In genomic region chr14:90796319-90796718, GRCh38 we compare ENCODE assay signal across 12 cellular contexts. TPM values are rescaled to one million over a fixed set of nuclear protein-coding genes. Genes with fewer than 3 reads are reported as not detected.
DNase-seq lines count a peak whose midpoint lies in the region; ATAC-seq, FAIRE-seq and TF ChIP-seq lines count a peak whose summit lies in the region.
"Had no signal": no experiment of that assay in that cellular context is flagged by ENCODE, and none has a peak within 500 bp of the region (broad histone marks: within the 10 kb centered on the region; RNA-seq: fewer than 3 reads in every experiment).

No MANE protein-coding gene starts in this region.

- H3K27me3 Mint-ChIP-seq in astrocyte (ENCODE audit: low read depth, unreplicated experiment) (no peaks in the 10 kb centered on the region), immature natural killer cell (ENCODE audit: low read depth in 3 of 3) (peaks cover 0 to 3% (median 3%) of the 10 kb centered on the region in 3 donors)
- peaks cover 2% of the 10 kb centered on the region for H3K27me3 Mint-ChIP-seq in activated CD8-positive, alpha-beta T cell treated with anti-CD3 and anti-CD28 coated beads, Interleukin-2, amount 10 ng/mL, durations not matched to agents 7 days and 5 days (ENCODE audit: low read depth)

- peak overlapping the region; percentile 85 for H3K27ac Mint-ChIP-seq in astrocyte (ENCODE audit: unreplicated experiment)
- H3K27ac Mint-ChIP-seq in activated CD8-positive, alpha-beta T cell treated with anti-CD3 and anti-CD28 coated beads, Interleukin-2, amount 10 ng/mL, durations not matched to agents 7 days and 5 days, result no peak overlapping the region
- H3K27ac Mint-ChIP-seq in immature natural killer cell, result no peak overlapping the region
- H3K27ac Mint-ChIP-seq: activated T-cell treated with anti-CD3 and anti-CD28 coated beads, Interleukin-2, amount 50 U/mL, for 72 hours had no signal

- H3K9me3 ChIP-seq in heart left ventricle (no peaks in the 10 kb centered on the region), right atrium auricular region (no peaks in the 10 kb centered on the region), astrocyte (ENCODE audit: insufficient read depth, low read depth, low read length) (no peaks in the 10 kb centered on the region), lower lobe of right lung (no peaks in the 10 kb centered on the region), upper lobe of right lung (no peaks in the 10 kb centered on the region)

- H2AFZ ChIP-seq in astrocyte (ENCODE audit: low read depth, low read length), result no peak overlapping the region

- peaks cover 30% of the 10 kb centered on the region for H3K79me2 ChIP-seq in astrocyte (ENCODE audit: insufficient read depth, low read length)

- no peak for TF ChIP-seq CTCF in heart left ventricle (IDR thresholded peaks at IDR 0.05)
- TF ChIP-seq CTCF in right atrium auricular region (IDR thresholded peaks at IDR 0.05), result no peak
- no peak for TF ChIP-seq CTCF in astrocyte (IDR thresholded peaks at IDR 0.05; ENCODE audit: insufficient read depth, low read depth, low read length)
- TF ChIP-seq CTCF in lower lobe of right lung (IDR thresholded peaks at IDR 0.05), result no peak
- TF ChIP-seq CTCF in upper lobe of right lung (IDR thresholded peaks at IDR 0.05), result no peak

- H3K4me3 Mint-ChIP-seq in astrocyte (ENCODE audit: unreplicated experiment), result no peak overlapping the region
- no peak overlapping the region for H3K4me3 Mint-ChIP-seq in activated CD8-positive, alpha-beta T cell treated with anti-CD3 and anti-CD28 coated beads, Interleukin-2, amount 10 ng/mL, durations not matched to agents 7 days and 5 days
- no peak overlapping the region for H3K4me3 Mint-ChIP-seq in immature natural killer cell
- H3K4me3 Mint-ChIP-seq: activated T-cell treated with anti-CD3 and anti-CD28 coated beads, Interleukin-2, amount 50 U/mL, for 72 hours had no signal

- H3K27ac ChIP-seq in heart left ventricle (peak overlapping the region in 1 of 12 donors; percentile 81), right atrium auricular region (no peak overlapping the region), astrocyte (ENCODE audit: low read depth, low read length) (no peak overlapping the region), lower lobe of right lung (peak overlapping the region; percentile 50), upper lobe of right lung (peak overlapping the region; percentile 68)

- intact Hi-C loops in heart left ventricle (cut with DNase I) (no loop called here), lower lobe of right lung (cut with DNase I) (no loop called here), upper lobe of right lung (cut with DNase I) (no loop called here)

- ATAC-seq in heart left ventricle (peak in 3 of 4 donors; percentile 25 to 55 (median 35)), lower lobe of right lung (peak; percentile 80 to 88), upper lobe of right lung (peak; percentile 92)
- ATAC-seq in activated CD8-positive, alpha-beta T cell treated with anti-CD3 and anti-CD28 coated beads, Interleukin-2, amount 10 ng/mL, durations not matched to agents 7 days and 5 days, result no peak
- ATAC-seq: activated T-cell treated with anti-CD3 and anti-CD28 coated beads, Interleukin-2, amount 50 U/mL, for 72 hours had no signal

- H3K9me3 Mint-ChIP-seq in astrocyte (ENCODE audit: unreplicated experiment), result no peaks in the 10 kb centered on the region
- no peaks in the 10 kb centered on the region for H3K9me3 Mint-ChIP-seq in activated CD8-positive, alpha-beta T cell treated with anti-CD3 and anti-CD28 coated beads, Interleukin-2, amount 10 ng/mL, durations not matched to agents 7 days and 5 days (ENCODE audit: insufficient read depth)
- no peaks in the 10 kb centered on the region for H3K9me3 Mint-ChIP-seq in immature natural killer cell

- H3K9ac ChIP-seq in astrocyte (ENCODE audit: low read length), result peak overlapping the region; percentile 26

- POLR2A ChIA-PET in activated CD8-positive, alpha-beta T cell treated with anti-CD3 and anti-CD28 coated beads, Interleukin-2, amount 10 ng/mL, durations not matched to agents 7 days and 5 days (lab: Charles Lee), result interaction anchor here (1.0 kb wide), 1 partner anchor 38 kb away, joined by 3 read pairs; no protein-coding TSS in a partner anchor

- DNase-seq in heart left ventricle (peak in 3 of 5 donors; percentile 41 to 59 (median 55)), right atrium auricular region (ENCODE audit: low spot score) (no peak), astrocyte (ENCODE audit: low read depth) (no peak), lower lobe of right lung (peak; percentile 73), upper lobe of right lung (peak; percentile 77), HK-2 (ENCODE audit: unreplicated experiment) (no peak), immature natural killer cell (no peak)
- DNase-seq in activated CD8-positive, alpha-beta T cell treated with anti-CD3 and anti-CD28 coated beads, Interleukin-2, amount 10 ng/mL, durations not matched to agents 7 days and 5 days, result no peak
- DNase-seq: activated T-cell treated with anti-CD3 and anti-CD28 coated beads, Interleukin-2, amount 50 U/mL, for 72 hours; effector CD4-positive, alpha-beta T cell; MM.1S; NCI-H524 treated with DMSO at 0.1 percent for 48 hours had no signal

- TF ChIP-seq POLR2A in heart left ventricle (IDR thresholded peaks at IDR 0.05), result no peak

- H3K4me2 ChIP-seq in astrocyte (ENCODE audit: low read length), result peak overlapping the region; percentile 58

- WGBS in heart left ventricle, 4 donors, result 30 to 76% (median 69%) methylated on average over 2 of the region's 2 CpGs

- H3K36me3 Mint-ChIP-seq in astrocyte (ENCODE audit: low read depth, unreplicated experiment) (peaks cover 13% of the 10 kb centered on the region), immature natural killer cell (no peaks in the 10 kb centered on the region)
- peaks cover 2% of the 10 kb centered on the region for H3K36me3 Mint-ChIP-seq in activated CD8-positive, alpha-beta T cell treated with anti-CD3 and anti-CD28 coated beads, Interleukin-2, amount 10 ng/mL, durations not matched to agents 7 days and 5 days (ENCODE audit: low read depth)

- H3K4me1 ChIP-seq in heart left ventricle (peaks cover 0 to 31% (median 5%) of the 10 kb centered on the region in 12 donors), right atrium auricular region (peaks cover 0 to 13% of the 10 kb centered on the region in 2 donors), astrocyte (ENCODE audit: insufficient read depth, low read length) (peaks cover 16% of the 10 kb centered on the region), lower lobe of right lung (peaks cover 25% of the 10 kb centered on the region), upper lobe of right lung (peaks cover 17% of the 10 kb centered on the region)

- H3K4me3 ChIP-seq in heart left ventricle, result no peak overlapping the region
- no peak overlapping the region for H3K4me3 ChIP-seq in right atrium auricular region
- no peak overlapping the region for H3K4me3 ChIP-seq in astrocyte (ENCODE audit: insufficient read depth, low read depth, low read length)
- no peak overlapping the region for H3K4me3 ChIP-seq in lower lobe of right lung
- H3K4me3 ChIP-seq in upper lobe of right lung, result no peak overlapping the region

- H3K27me3 ChIP-seq in heart left ventricle (no peaks in the 10 kb centered on the region), right atrium auricular region (no peaks in the 10 kb centered on the region), astrocyte (ENCODE audit: insufficient read depth, low read length) (no peaks in the 10 kb centered on the region), lower lobe of right lung (ENCODE audit: low read depth) (no peaks in the 10 kb centered on the region), upper lobe of right lung (no peaks in the 10 kb centered on the region)

- H3K36me3 ChIP-seq in heart left ventricle (no peaks in the 10 kb centered on the region), right atrium auricular region (no peaks in the 10 kb centered on the region), astrocyte (ENCODE audit: insufficient read depth, low read length) (no peaks in the 10 kb centered on the region), lower lobe of right lung (no peaks in the 10 kb centered on the region), upper lobe of right lung (no peaks in the 10 kb centered on the region)

- H3K4me1 Mint-ChIP-seq in astrocyte (ENCODE audit: low read depth, unreplicated experiment) (peaks cover 20% of the 10 kb centered on the region), immature natural killer cell (peaks cover 5 to 9% of the 10 kb centered on the region in 2 donors)
- H3K4me1 Mint-ChIP-seq in activated CD8-positive, alpha-beta T cell treated with anti-CD3 and anti-CD28 coated beads, Interleukin-2, amount 10 ng/mL, durations not matched to agents 7 days and 5 days (ENCODE audit: low read depth), result peaks cover 6% of the 10 kb centered on the region

- CTCF ChIA-PET in activated CD8-positive, alpha-beta T cell treated with anti-CD3 and anti-CD28 coated beads, Interleukin-2, amount 10 ng/mL, durations not matched to agents 7 days and 5 days (lab: Charles Lee), result no interaction called here

- H4K20me1 ChIP-seq in astrocyte (ENCODE audit: insufficient read depth, low read length), result peaks cover 5% of the 10 kb centered on the region

- no peak for FAIRE-seq in astrocyte (lab: Jason Lieb, UNC)

RNA-seq across cellular contexts. Expression of gene TTC7B, which starts 19.9 kb away (rescaled TPM):
- total RNA-seq in heart left ventricle, result 10 to 100 TPM; 54.5 to 76.1 (median 67.9) TPM
- polyA plus RNA-seq in heart left ventricle, result 10 to 100 TPM; 20.3 to 38.6 TPM
- 10 to 100 TPM; 45.5 to 57.3 TPM for total RNA-seq in right atrium auricular region
- 42.1 TPM in 2 replicates for total RNA-seq in astrocyte
- total RNA-seq in lower lobe of right lung, result 54.1 TPM
- 41.5 TPM for total RNA-seq in upper lobe of right lung
- total RNA-seq in activated CD8-positive, alpha-beta T cell treated with anti-CD3 and anti-CD28 coated beads, Interleukin-2, amount 10 ng/mL, durations not matched to agents 7 days and 5 days, result 1 to 10 TPM; 5.3 to 6.8 TPM
- 1 to 10 TPM in 2 of 3 donors, not detected in 1; 1.0 to 1.1 TPM for polyA plus RNA-seq in immature natural killer cell

Comparison
In these comparisons a context has a peak if more than half of its experiments do, and no peak if none do; other contexts are left out.
1. DNase-seq: peak in heart left ventricle (3 of 5), lower lobe of right lung (single experiment) and upper lobe of right lung (single experiment); none in right atrium auricular region (single experiment), astrocyte (single experiment), HK-2 (single experiment), activated CD8-positive, alpha-beta T cell treated with anti-CD3 and anti-CD28 coated beads, Interleukin-2, amount 10 ng/mL, durations not matched to agents 7 days and 5 days (single experiment) and immature natural killer cell (0 of 3).
2. H3K27ac ChIP-seq: peak in lower lobe of right lung (single experiment) and upper lobe of right lung (single experiment); none in right atrium auricular region (0 of 2) and astrocyte (single experiment).